Comparison of ENCODE assay signal across 1 cellular context in genomic region chr5:63155310-63155631, GRCh38.
TF ChIP-seq lines count a peak whose summit lies in the region.

No MANE protein-coding gene starts in this region.

TF ChIP-seq in HepG2, 621 proteins besides CTCF, POLR2A, EP300 and RAD21:
- TF ChIP-seq ZNF790 (CRISPR knock-in tag; IDR thresholded peaks at IDR 0.05; ENCODE audit: borderline replicate concordance) (no peak), SSRP1 (CRISPR knock-in tag; IDR thresholded peaks at IDR 0.05) (no peak), ZNF569 (CRISPR knock-in tag; IDR thresholded peaks at IDR 0.05; ENCODE audit: borderline replicate concordance) (no peak), ZNF766 (CRISPR knock-in tag; IDR thresholded peaks at IDR 0.05; ENCODE audit: borderline replicate concordance) (no peak), MBD4 (IDR thresholded peaks at IDR 0.05; ENCODE audit: borderline replicate concordance, low read length) (no peak), ZNF33A (CRISPR knock-in tag; IDR thresholded peaks at IDR 0.05; ENCODE audit: borderline replicate concordance) (no peak), ZNF614 (CRISPR knock-in tag; IDR thresholded peaks at IDR 0.05; ENCODE audit: borderline replicate concordance) (no peak), YEATS4 (CRISPR knock-in tag; IDR thresholded peaks at IDR 0.05; ENCODE audit: borderline replicate concordance) (no peak), ZNF747 (CRISPR knock-in tag; IDR thresholded peaks at IDR 0.05; ENCODE audit: borderline replicate concordance) (no peak), ZNF574 (CRISPR knock-in tag; IDR thresholded peaks at IDR 0.05) (no peak), ZNF709 (CRISPR knock-in tag; IDR thresholded peaks at IDR 0.05) (no peak), AGO1 (IDR thresholded peaks at IDR 0.05; ENCODE audit: low read depth, low read length, poor library complexity, severe bottlenecking) (no peak)
- TF ChIP-seq, protein P1, sequence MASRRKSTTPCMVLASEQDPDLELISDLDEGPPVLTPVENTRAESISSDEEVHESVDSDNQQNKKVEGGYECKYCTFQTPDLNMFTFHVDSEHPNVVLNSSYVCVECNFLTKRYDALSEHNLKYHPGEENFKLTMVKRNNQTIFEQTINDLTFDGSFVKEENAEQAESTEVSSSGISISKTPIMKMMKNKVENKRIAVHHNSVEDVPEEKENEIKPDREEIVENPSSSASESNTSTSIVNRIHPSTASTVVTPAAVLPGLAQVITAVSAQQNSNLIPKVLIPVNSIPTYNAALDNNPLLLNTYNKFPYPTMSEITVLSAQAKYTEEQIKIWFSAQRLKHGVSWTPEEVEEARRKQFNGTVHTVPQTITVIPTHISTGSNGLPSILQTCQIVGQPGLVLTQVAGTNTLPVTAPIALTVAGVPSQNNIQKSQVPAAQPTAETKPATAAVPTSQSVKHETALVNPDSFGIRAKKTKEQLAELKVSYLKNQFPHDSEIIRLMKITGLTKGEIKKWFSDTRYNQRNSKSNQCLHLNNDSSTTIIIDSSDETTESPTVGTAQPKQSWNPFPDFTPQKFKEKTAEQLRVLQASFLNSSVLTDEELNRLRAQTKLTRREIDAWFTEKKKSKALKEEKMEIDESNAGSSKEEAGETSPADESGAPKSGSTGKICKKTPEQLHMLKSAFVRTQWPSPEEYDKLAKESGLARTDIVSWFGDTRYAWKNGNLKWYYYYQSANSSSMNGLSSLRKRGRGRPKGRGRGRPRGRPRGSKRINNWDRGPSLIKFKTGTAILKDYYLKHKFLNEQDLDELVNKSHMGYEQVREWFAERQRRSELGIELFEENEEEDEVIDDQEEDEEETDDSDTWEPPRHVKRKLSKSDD (CRISPR knock-in tag; IDR thresholded peaks at IDR 0.05; ENCODE audit: low read depth): no peak
TF ChIP-seq in HepG2: peak in this region for 0.
